In genomic region chr14:81392976-81393643, GRCh38 we compare ENCODE assay signal across 22 cellular contexts. TPM values are rescaled to one million over a fixed set of nuclear protein-coding genes. Genes with fewer than 3 reads are reported as not detected.
A peak's percentile ranks its signal among the peaks of the same experiment; 100 is the strongest.
DNase-seq lines count a peak whose midpoint lies in the region; ATAC-seq lines count a peak whose summit lies in the region.
"Had no signal": no experiment of that assay in that cellular context is flagged by ENCODE, and none has a peak within 500 bp of the region (broad histone marks: within the 10 kb centered on the region; RNA-seq: fewer than 3 reads in every experiment).

No MANE protein-coding gene starts in this region.

- no peaks in the 10 kb centered on the region for H3K9me3 Mint-ChIP-seq in activated naive CD4-positive, alpha-beta T cell treated with anti-CD3 and anti-CD28 coated beads for 36 hours
- H3K9me3 Mint-ChIP-seq in CD4-positive, alpha-beta memory T cell = no peaks in the 10 kb centered on the region
- H3K9me3 Mint-ChIP-seq: CD4-positive, CD25-positive, alpha-beta regulatory T cell had no signal

- H3K27ac Mint-ChIP-seq in activated naive CD4-positive, alpha-beta T cell treated with anti-CD3 and anti-CD28 coated beads for 36 hours = no peak overlapping the region
- no peak overlapping the region for H3K27ac Mint-ChIP-seq in CD4-positive, alpha-beta memory T cell
- H3K27ac Mint-ChIP-seq: B cell; CD4-positive, CD25-positive, alpha-beta regulatory T cell had no signal

- peak overlapping the region; percentile 5 for H3K14ac ChIP-seq in trophoblast cell (ENCODE audit: low read length)

- H3K4ac ChIP-seq in trophoblast cell (ENCODE audit: low read depth, low read length) = no peak overlapping the region

- POLR2A ChIA-PET in CD4-positive, alpha-beta memory T cell (lab: Charles Lee; ENCODE audit: partially characterized antibody) = no interaction called here

- H2BK12ac ChIP-seq in trophoblast cell (ENCODE audit: low read length) = peak overlapping the region; percentile 18

- H3K27me3 ChIP-seq in trophoblast cell (ENCODE audit: insufficient read depth, low read length) = no peaks in the 10 kb centered on the region
- no peaks in the 10 kb centered on the region for H3K27me3 ChIP-seq in CD4-positive, alpha-beta memory T cell (ENCODE audit: insufficient read depth, low read length)

- H4K8ac ChIP-seq in trophoblast cell (ENCODE audit: low read depth, low read length) = peak overlapping the region; percentile 4

- H2BK5ac ChIP-seq in trophoblast cell (ENCODE audit: low read depth, low read length, poor library complexity) = peak overlapping the region; percentile 16

- no peak overlapping the region for H3K9ac ChIP-seq in trophoblast cell (ENCODE audit: low read length)
- H3K9ac ChIP-seq: GM23248 had no signal

- H2BK120ac ChIP-seq in trophoblast cell (ENCODE audit: insufficient read depth, low read length, poor library complexity) = no peak overlapping the region

- peaks cover 3 to 5% of the 10 kb centered on the region in 2 experiments for H3K36me3 ChIP-seq in trophoblast cell (ENCODE audit: control insufficient read depth in 1 of 2, insufficient read depth in 2 of 2, low read length in 2 of 2)
- no peaks in the 10 kb centered on the region for H3K36me3 ChIP-seq in CD4-positive, alpha-beta memory T cell (ENCODE audit: insufficient read depth, low read length)

- H3K4me3 Mint-ChIP-seq in activated naive CD4-positive, alpha-beta T cell treated with anti-CD3 and anti-CD28 coated beads for 36 hours = no peak overlapping the region
- H3K4me3 Mint-ChIP-seq in CD4-positive, alpha-beta memory T cell = no peak overlapping the region
- H3K4me3 Mint-ChIP-seq: B cell; CD4-positive, CD25-positive, alpha-beta regulatory T cell had no signal

- no peak overlapping the region for H3K23ac ChIP-seq in trophoblast cell (ENCODE audit: low read length)

- DNase-seq in NCI-H2171 treated with DMSO at 0.1 percent for 48 hours (lab: John Stamatoyannopoulos, UW) (peak; percentile 43), NCI-H2171 (lab: John Stamatoyannopoulos, UW) (no peak), fibroblast of peridontal ligament (ENCODE audit: extremely low read depth) (peak; percentile 42), trophoblast cell (peak; percentile 44 to 83)
- no peak for DNase-seq in activated naive CD4-positive, alpha-beta T cell treated with anti-CD3 and anti-CD28 coated beads for 36 hours
- DNase-seq in CD4-positive, alpha-beta memory T cell = no peak
- DNase-seq: CD4-positive, CD25-positive, alpha-beta regulatory T cell; GF-D8; GM23248; HCEC 1CT; MV-4-11; NCI-H2107; NCI-H226; NCI-H524; RPMI8226 had no signal

- H3K27me3 Mint-ChIP-seq in activated naive CD4-positive, alpha-beta T cell treated with anti-CD3 and anti-CD28 coated beads for 36 hours (ENCODE audit: low read depth) = peaks cover 7% of the 10 kb centered on the region
- H3K27me3 Mint-ChIP-seq in CD4-positive, alpha-beta memory T cell = peaks cover 8 to 9% of the 10 kb centered on the region in 2 donors

- H3K9me3 ChIP-seq in trophoblast cell (ENCODE audit: insufficient read depth, low read depth, low read length) = no peaks in the 10 kb centered on the region
- peaks cover 0 to 4% of the 10 kb centered on the region in 2 donors for H3K9me3 ChIP-seq in CD4-positive, alpha-beta memory T cell (ENCODE audit: control insufficient read depth in 1 of 2, low read length in 2 of 2)

- no peak overlapping the region for H3K18ac ChIP-seq in trophoblast cell (ENCODE audit: low read length)

- no peaks in the 10 kb centered on the region for H3K36me3 Mint-ChIP-seq in activated naive CD4-positive, alpha-beta T cell treated with anti-CD3 and anti-CD28 coated beads for 36 hours (ENCODE audit: low read depth)
- H3K36me3 Mint-ChIP-seq in CD4-positive, alpha-beta memory T cell = no peaks in the 10 kb centered on the region
- H3K36me3 Mint-ChIP-seq: CD4-positive, CD25-positive, alpha-beta regulatory T cell had no signal

- intact Hi-C loops in activated naive CD4-positive, alpha-beta T cell treated with anti-CD3 and anti-CD28 coated beads for 36 hours (cut with micrococcal nuclease) = no loop called here
- intact Hi-C loops in CD4-positive, alpha-beta memory T cell (cut with micrococcal nuclease) = no loop called here

- peaks cover 8 to 12% of the 10 kb centered on the region in 2 experiments for H3K4me1 ChIP-seq in trophoblast cell (ENCODE audit: control insufficient read depth in 1 of 2, insufficient read depth in 2 of 2, low read length in 2 of 2)
- no peaks in the 10 kb centered on the region for H3K4me1 ChIP-seq in CD4-positive, alpha-beta memory T cell (ENCODE audit: insufficient read depth, low read length)

- no peaks in the 10 kb centered on the region for H3K79me2 ChIP-seq in trophoblast cell (ENCODE audit: control insufficient read depth, insufficient read depth, low read length, poor library complexity)

- H3K79me1 ChIP-seq in trophoblast cell (ENCODE audit: low read length) = peaks cover 4% of the 10 kb centered on the region

- H3K4me1 Mint-ChIP-seq in activated naive CD4-positive, alpha-beta T cell treated with anti-CD3 and anti-CD28 coated beads for 36 hours (ENCODE audit: low read depth) = no peaks in the 10 kb centered on the region
- H3K4me1 Mint-ChIP-seq in CD4-positive, alpha-beta memory T cell = no peaks in the 10 kb centered on the region
- H3K4me1 Mint-ChIP-seq: B cell; CD4-positive, CD25-positive, alpha-beta regulatory T cell had no signal

- no peak overlapping the region for H3K4me3 ChIP-seq in trophoblast cell (ENCODE audit: low read depth, low read length)
- H3K4me3 ChIP-seq in CD4-positive, alpha-beta memory T cell (ENCODE audit: low read length in 2 of 2) = no peak overlapping the region
- H3K4me3 ChIP-seq: GM23248, K562 had no signal

- H3K27ac ChIP-seq in trophoblast cell (ENCODE audit: low read depth, low read length) = peak overlapping the region; percentile 50
- no peak overlapping the region for H3K27ac ChIP-seq in CD4-positive, alpha-beta memory T cell (ENCODE audit: low read depth, low read length)
- H3K27ac ChIP-seq: 22Rv1, GM23248 had no signal

- H4K91ac ChIP-seq in trophoblast cell (ENCODE audit: low read depth, low read length) = no peak overlapping the region

- no peak for ATAC-seq in GM21447 (IDR thresholded peaks at IDR 0.05; ENCODE audit: unreplicated experiment)
- ATAC-seq in HG03432 (IDR thresholded peaks at IDR 0.05; ENCODE audit: unreplicated experiment) = no peak
- ATAC-seq: K562, PC-3 had no signal

- no peak overlapping the region for H3K4me2 ChIP-seq in trophoblast cell (ENCODE audit: low read length)

- no peak overlapping the region for H2AK5ac ChIP-seq in trophoblast cell (ENCODE audit: low read length)

- no peak overlapping the region for H2AFZ ChIP-seq in trophoblast cell (ENCODE audit: insufficient read depth, low read length, poor library complexity)
- H2AFZ ChIP-seq: GM23248 had no signal

- H4K12ac ChIP-seq in trophoblast cell (ENCODE audit: low read depth, low read length) = no peak overlapping the region

- no CpG with 5 or more reads among the region's 6 CpGs for WGBS in trophoblast cell (ENCODE audit: extremely low coverage, insufficient coverage, insufficient read length)

- CTCF ChIA-PET in activated naive CD4-positive, alpha-beta T cell treated with anti-CD3 and anti-CD28 coated beads for 36 hours (lab: Charles Lee) = no interaction called here
- CTCF ChIA-PET in CD4-positive, alpha-beta memory T cell (lab: Charles Lee; ENCODE audit: partially characterized antibody) = no interaction called here

RNA-seq across cellular contexts. Expression of gene STON2, which starts 7.0 kb away (rescaled TPM):
- polyA plus RNA-seq in trophoblast cell (2013) = 20.0 and 21.6 TPM in 2 replicates
- total RNA-seq in activated naive CD4-positive, alpha-beta T cell treated with anti-CD3 and anti-CD28 coated beads for 36 hours = under 1 TPM; 0.12 to 0.14 TPM
- not detected for total RNA-seq in CD4-positive, alpha-beta memory T cell
- not detected for polyA plus RNA-seq in CD4-positive, alpha-beta memory T cell
- total RNA-seq: B cell, GM23248 had no signal
- polyA plus RNA-seq: AG04450; CD4-positive, CD25-positive, alpha-beta regulatory T cell had no signal

Comparison
In these comparisons a context has a peak if more than half of its experiments do, and no peak if none do; other contexts are left out.
1. DNase-seq: peak in NCI-H2171 treated with DMSO at 0.1 percent for 48 hours (single experiment), fibroblast of peridontal ligament (single experiment) and trophoblast cell (2 of 2); none in NCI-H2171 (single experiment), activated naive CD4-positive, alpha-beta T cell treated with anti-CD3 and anti-CD28 coated beads for 36 hours (single experiment) and CD4-positive, alpha-beta memory T cell (0 of 5).